In genomic region chr4:72568959-72569718, GRCh38 we compare ENCODE assay signal across 8 cellular contexts. TPM values are rescaled to one million over a fixed set of nuclear protein-coding genes. Genes with fewer than 3 reads are reported as not detected.
A peak's percentile ranks its signal among the peaks of the same experiment; 100 is the strongest.
DNase-seq lines count a peak whose midpoint lies in the region; ATAC-seq, FAIRE-seq and TF ChIP-seq lines count a peak whose summit lies in the region.

Gene ADAMTS3 (minus strand): TSS chr4:72569221. CDS start chr4:72568762, 459 bp downstream.

- BruUV-seq in Panc1 (replicated peaks; lab: Mats Ljungman, UMichigan), result no TSS peak

- peak within 1 kb of the TSS; percentile 64 to 72 for H3K9ac ChIP-seq in kidney (ENCODE audit: low read length in 2 of 2)

- CTCF ChIA-PET in Panc1 (lab: Charles Lee), result interaction anchor here (0.6 kb wide), 1 partner anchor 101 kb away, joined by 3 read pairs; no protein-coding TSS in a partner anchor

- no peaks in the 10 kb centered on the region for H3K9me3 Mint-ChIP-seq in HFFc6

- TF ChIP-seq CTCF in HFFc6 (IDR thresholded peaks at IDR 0.05), result no peak
- TF ChIP-seq CTCF in Panc1 (IDR thresholded peaks at IDR 0.05), result no peak
- TF ChIP-seq CTCF in choroid plexus epithelial cell (conservative IDR thresholded peaks at IDR 0.05; ENCODE audit: low read depth, low read length), result peak; percentile 21
- no peak for TF ChIP-seq CTCF in kidney (IDR thresholded peaks at IDR 0.05; ENCODE audit: borderline replicate concordance, extremely low read depth, insufficient read depth)

- H3K27me3 ChIP-seq in Panc1 (ENCODE audit: control insufficient read depth, insufficient read depth, low read length), result no peaks in the 10 kb centered on the region

- in situ Hi-C loops in Panc1 (cut with HindIII; ENCODE audit: low pct_unique_long_range_greater_than_20kb, low sequenced_read_pairs), result no loop called here

- POLR2A ChIA-PET in Panc1 (lab: Charles Lee), result no interaction called here

- peak within 1 kb of the TSS; percentile 94 for H3K4me3 Mint-ChIP-seq in HFFc6

- DNase-seq in D341Med (ENCODE audit: low spot score) (peak; percentile 83), HFFc6 (no peak), Panc1 (ENCODE audit: low read depth, low spot score) (no peak), choroid plexus epithelial cell (ENCODE audit: low read depth) (peak; percentile 74), kidney (peak; percentile 89), T1000 (lab: John Stamatoyannopoulos, UW) (no peak)
- DNase-seq in stimulated activated CD8-positive, alpha-beta memory T cell treated with anti-CD3 and anti-CD28 coated beads, Interleukin-4, amount 100 ng/mL, for 48 hours, result peak; percentile 24

- H3K36me3 Mint-ChIP-seq in HFFc6 (ENCODE audit: low read depth), result no peaks in the 10 kb centered on the region

- no peak for FAIRE-seq in kidney (lab: Jason Lieb, UNC)

- no peaks in the 10 kb centered on the region for H3K36me3 ChIP-seq in Panc1 (ENCODE audit: control insufficient read depth, insufficient read depth, low read length)
- no peaks in the 10 kb centered on the region for H3K36me3 ChIP-seq in kidney (ENCODE audit: control insufficient read depth in 1 of 2, insufficient read depth in 2 of 2, low read length in 2 of 2)

- H3K9me3 ChIP-seq in Panc1 (ENCODE audit: control insufficient read depth, insufficient read depth, low read depth, low read length) (no peaks in the 10 kb centered on the region), kidney (ENCODE audit: control insufficient read depth in 1 of 2, low read length in 2 of 2) (no peaks in the 10 kb centered on the region)

- H3K27ac ChIP-seq in Panc1 (ENCODE audit: low read length) (no peak within 1 kb of the TSS), kidney (ENCODE audit: low read depth in 2 of 2, low read length in 2 of 2) (peak within 1 kb of the TSS; percentile 66 to 73)

- intact Hi-C loops in Panc1 (cut with micrococcal nuclease; ENCODE audit: unreplicated experiment), result no loop called here
- intact Hi-C loops in kidney (cut with DNase I), result no loop called here

- peaks cover 15% of the 10 kb centered on the region for H3K27me3 Mint-ChIP-seq in HFFc6 (ENCODE audit: insufficient read depth)

- no peak within 1 kb of the TSS for H3K27ac Mint-ChIP-seq in HFFc6

- H3K4me1 Mint-ChIP-seq in HFFc6 (ENCODE audit: low read depth), result peaks cover 24% of the 10 kb centered on the region

- H3K4me3 ChIP-seq in Panc1 (ENCODE audit: low read depth in 2 of 2, low read length in 2 of 2) (peak within 1 kb of the TSS; percentile 47 to 60), choroid plexus epithelial cell (ENCODE audit: low read depth, low read length) (peak within 1 kb of the TSS; percentile 66), kidney (ENCODE audit: low read length in 2 of 2) (peak within 1 kb of the TSS; percentile 76 to 79)

- H3K4me1 ChIP-seq in Panc1 (ENCODE audit: control insufficient read depth, insufficient read depth, low read length) (no peaks in the 10 kb centered on the region), kidney (ENCODE audit: control insufficient read depth in 1 of 2, insufficient read depth in 1 of 2, low read depth in 1 of 2, low read length in 2 of 2) (no peaks in the 10 kb centered on the region)

- ATAC-seq in Panc1 (peak; percentile 64), GM21825 (IDR thresholded peaks at IDR 0.05; ENCODE audit: unreplicated experiment) (no peak)

RNA-seq across cellular contexts. Expression of gene ADAMTS3, which starts in this region (rescaled TPM):
- total RNA-seq in HFFc6 (2021; fragmentation: NEBNext Ultra II Directional; extraction: Animal tissue kit (Norgen Biotek cat#: 25700)), result under 1 TPM in 2 of 6 experiments, not detected in 4; 0.03 to 0.19 TPM
- 0.39 TPM for total RNA-seq in Panc1 (2021; ENCODE audit: unreplicated experiment)
- 0.08 TPM for polyA plus RNA-seq in Panc1 (2012; ENCODE audit: insufficient read length)
- 4.2 TPM for total RNA-seq in kidney
- polyA plus RNA-seq in kidney (ENCODE audit: insufficient read depth, low read depth, low replicate concordance), result 0.56 TPM

Comparison
In these comparisons a context has a peak if more than half of its experiments do, and no peak if none do; other contexts are left out.
1. Peak in ATAC-seq and H3K4me3 ChIP-seq in Panc1; RNA of the gene not detected or under 1 TPM.
2. DNase-seq: peak in D341Med (single experiment), choroid plexus epithelial cell (single experiment), kidney (single experiment) and stimulated activated CD8-positive, alpha-beta memory T cell treated with anti-CD3 and anti-CD28 coated beads, Interleukin-4, amount 100 ng/mL, for 48 hours (single experiment); none in HFFc6 (single experiment), Panc1 (single experiment) and T1000 (single experiment).
3. Peak in every context shown above with its lines, with median percentiles within 50 percentile points of each other: H3K4me3 ChIP-seq.